ENCODE assay signal across 1 cellular context in genomic region chr6:35452186-35453090, GRCh38.
TF ChIP-seq lines count a peak whose summit lies in the region.

FANCE (plus strand) TSS chr6:35452338; CDS start chr6:35452546, 208 bp downstream.

TF ChIP-seq in HEK293, 187 proteins besides CTCF, POLR2A, EP300 and RAD21 (continued from another document and continues in another):
- TF ChIP-seq ZNF639 (tag by site-specific recombination; IDR thresholded peaks at IDR 0.05) = no peak
- peak; percentile 96 for TF ChIP-seq PBX3 (CRISPR knock-in tag; IDR thresholded peaks at IDR 0.05)
- 0 out of 2 replicates have a peak, but pooled peaks have one; percentile 23 for TF ChIP-seq ZNF449 (tag by site-specific recombination; IDR thresholded peaks at IDR 0.05)
- 0 out of 2 replicates have a peak, but pooled peaks have one; percentile 7 for TF ChIP-seq ZNF184 (tag by site-specific recombination; IDR thresholded peaks at IDR 0.05)
- TF ChIP-seq ZNF10 (tag by site-specific recombination; IDR thresholded peaks at IDR 0.05) = peak; percentile 36; the same call in 1 of the 2 replicates
- peak; percentile 97 for TF ChIP-seq SP3 (tag by site-specific recombination; IDR thresholded peaks at IDR 0.05)
- no peak for TF ChIP-seq BCL6B (tag by site-specific recombination; IDR thresholded peaks at IDR 0.05)
- TF ChIP-seq ZNF2 (tag by site-specific recombination; IDR thresholded peaks at IDR 0.05) = no peak
- no peak for TF ChIP-seq ZNF354C (tag by site-specific recombination; IDR thresholded peaks at IDR 0.05; ENCODE audit: borderline replicate concordance, low read depth)
- no peak; the same call in 1 of the 2 replicates for TF ChIP-seq IKZF3 (tag by site-specific recombination; IDR thresholded peaks at IDR 0.05)
- no peak for TF ChIP-seq ZNF155 (tag by site-specific recombination; IDR thresholded peaks at IDR 0.05)
- peak; percentile 64; the same call in 1 of the 2 replicates for TF ChIP-seq GLIS1 (tag by site-specific recombination; IDR thresholded peaks at IDR 0.05)
- 0 out of 2 replicates have a peak, but pooled peaks have one; percentile 33 for TF ChIP-seq OSR2 (tag by site-specific recombination; IDR thresholded peaks at IDR 0.05)
- peak; percentile 49 for TF ChIP-seq ZBTB48 (tag by site-specific recombination; IDR thresholded peaks at IDR 0.05)
- no peak for TF ChIP-seq ZNF707 (tag by site-specific recombination; IDR thresholded peaks at IDR 0.05)
- no peak for TF ChIP-seq YY2 (tag by site-specific recombination; IDR thresholded peaks at IDR 0.05)
- TF ChIP-seq ZNF311 (tag by site-specific recombination; IDR thresholded peaks at IDR 0.05; ENCODE audit: borderline replicate concordance) = no peak
- TF ChIP-seq ZNF510 (tag by site-specific recombination; IDR thresholded peaks at IDR 0.05; ENCODE audit: insufficient replicate concordance) = no peak
- peak; percentile 44; the same call in 1 of the 2 replicates for TF ChIP-seq INSM2 (tag by site-specific recombination; IDR thresholded peaks at IDR 0.05)
- TF ChIP-seq ZNF280C (tag by site-specific recombination; IDR thresholded peaks at IDR 0.05) = no peak
- peak; percentile 95 for TF ChIP-seq KLF8 (tag by site-specific recombination; IDR thresholded peaks at IDR 0.05)
- 0 out of 2 replicates have a peak, but pooled peaks have one; percentile 25 for TF ChIP-seq ZNF324 (tag by site-specific recombination; IDR thresholded peaks at IDR 0.05)
- no peak for TF ChIP-seq ZNF585B (tag by site-specific recombination; IDR thresholded peaks at IDR 0.05)
- no peak for TF ChIP-seq SETDB1 (IDR thresholded peaks at IDR 0.05; ENCODE audit: insufficient read length, low read length)
- TF ChIP-seq ZBTB6 (tag by site-specific recombination; IDR thresholded peaks at IDR 0.05) = peak; percentile 98
- TF ChIP-seq ZBTB7A (tag by site-specific recombination; IDR thresholded peaks at IDR 0.05; ENCODE audit: low read depth) = no peak
- TF ChIP-seq ZNF140 (tag by site-specific recombination; IDR thresholded peaks at IDR 0.05) = no peak
- TF ChIP-seq ZNF423 (tag by site-specific recombination; IDR thresholded peaks at IDR 0.05) = peak; percentile 50
- TF ChIP-seq ZXDB (tag by site-specific recombination; IDR thresholded peaks at IDR 0.05) = peak; percentile 72
- TF ChIP-seq ZNF112 (tag by site-specific recombination; IDR thresholded peaks at IDR 0.05) = no peak
- no peak for TF ChIP-seq ZNF785 (tag by site-specific recombination; IDR thresholded peaks at IDR 0.05)
- peak; percentile 90 for TF ChIP-seq KLF1 (tag by site-specific recombination; IDR thresholded peaks at IDR 0.05)
- no peak; the same call in 1 of the 2 replicates for TF ChIP-seq ZNF394 (tag by site-specific recombination; IDR thresholded peaks at IDR 0.05; ENCODE audit: borderline replicate concordance)
- no peak for TF ChIP-seq ZNF776 (tag by site-specific recombination; IDR thresholded peaks at IDR 0.05; ENCODE audit: borderline replicate concordance)
- TF ChIP-seq ZBTB49 (tag by site-specific recombination; IDR thresholded peaks at IDR 0.05; ENCODE audit: low read depth) = no peak
- 0 out of 2 replicates have a peak, but pooled peaks have one; percentile 5 for TF ChIP-seq PRDM10 (tag by site-specific recombination; IDR thresholded peaks at IDR 0.05)
- no peak for TF ChIP-seq ATF2 (tag by site-specific recombination; IDR thresholded peaks at IDR 0.05; ENCODE audit: low read depth)
- TF ChIP-seq SP2 (tag by site-specific recombination; IDR thresholded peaks at IDR 0.05) = peak; percentile 92
- TF ChIP-seq ZNF660 (tag by site-specific recombination; IDR thresholded peaks at IDR 0.05) = peak; percentile 86; the same call in 1 of the 2 replicates
- TF ChIP-seq KLF17 (tag by site-specific recombination; IDR thresholded peaks at IDR 0.05) = peak; percentile 81
